ENCODE assay signal across 1 cellular context in genomic region chr2:3535467-3535793, GRCh38.
TF ChIP-seq lines count a peak whose summit lies in the region.

No MANE protein-coding gene starts in this region.

TF ChIP-seq in IMR-90, 13 proteins besides CTCF, POLR2A, EP300 and RAD21 (continued from another document):
- TF ChIP-seq SMC3 (IDR thresholded peaks at IDR 0.05; ENCODE audit: low read depth, low read length), result no peak
- TF ChIP-seq USF2 (IDR thresholded peaks at IDR 0.05; ENCODE audit: low read depth, low read length), result no peak
- no peak for TF ChIP-seq RCOR1 (IDR thresholded peaks at IDR 0.05; ENCODE audit: insufficient replicate concordance, low read length)
- no peak for TF ChIP-seq CEBPB (IDR thresholded peaks at IDR 0.05; ENCODE audit: low read depth, low read length)
- no peak for TF ChIP-seq MAZ (IDR thresholded peaks at IDR 0.05; ENCODE audit: borderline replicate concordance, low read depth, low read length)
- no peak for TF ChIP-seq BHLHE40 (IDR thresholded peaks at IDR 0.05; ENCODE audit: low read depth, low read length)
- no peak for TF ChIP-seq CHD1 (IDR thresholded peaks at IDR 0.05; ENCODE audit: low read depth, low read length)
- no peak for TF ChIP-seq MXI1 (IDR thresholded peaks at IDR 0.05; ENCODE audit: borderline replicate concordance, low read depth, low read length)
